9 cellular contexts compared by ENCODE assay signal in genomic region chr13:92074658-92075057, GRCh38.
DNase-seq lines count a peak whose midpoint lies in the region; ATAC-seq and TF ChIP-seq lines count a peak whose summit lies in the region.
"Had no signal": no experiment of that assay in that cellular context is flagged by ENCODE, and none has a peak within 500 bp of the region (broad histone marks: within the 10 kb centered on the region; RNA-seq: fewer than 3 reads in every experiment).

No MANE protein-coding gene starts in this region.

- H3K36me3 ChIP-seq in mucosa of descending colon (ENCODE audit: low read depth) (no peaks in the 10 kb centered on the region), vagina (no peaks in the 10 kb centered on the region)
- H3K36me3 ChIP-seq: tibial nerve had no signal

- H3K36me3 Mint-ChIP-seq in activated CD4-positive, alpha-beta T cell treated with anti-CD3 and anti-CD28 coated beads for 36 hours (ENCODE audit: low read depth) = no peaks in the 10 kb centered on the region

- TF ChIP-seq CTCF in GM13977 (IDR thresholded peaks at IDR 0.05; ENCODE audit: extremely low read depth, insufficient read depth, missing control alignments) = peak; percentile 52
- TF ChIP-seq CTCF in mucosa of descending colon (IDR thresholded peaks at IDR 0.05) = no peak
- TF ChIP-seq CTCF in vagina (IDR thresholded peaks at IDR 0.05) = no peak

- H3K27ac ChIP-seq in vagina = no peak overlapping the region
- H3K27ac ChIP-seq: tibial nerve had no signal

- H3K27me3 ChIP-seq in vagina = no peaks in the 10 kb centered on the region
- H3K27me3 ChIP-seq: tibial nerve had no signal

- peak; percentile 10 for DNase-seq in GM13977 (ENCODE audit: low spot score)
- DNase-seq in NCI-H1417 (lab: John Stamatoyannopoulos, UW) = peak in 2 of 3 experiments; percentile 48 to 69
- DNase-seq in astrocyte of the hippocampus (ENCODE audit: low read depth, low spot score) = peak; percentile 2
- peak in 1 of 3 donors; percentile 41 for DNase-seq in mucosa of descending colon
- no peak for DNase-seq in stimulated activated naive CD8-positive, alpha-beta T cell treated with anti-CD3 and anti-CD28 coated beads, Interleukin-15, Interleukin-2, amounts not matched to agents 100 U/mL and 50 U/mL, for 24 hours
- no peak for DNase-seq in vagina (ENCODE audit: extremely low spot score in 2 of 2)
- no peak for DNase-seq in activated CD4-positive, alpha-beta T cell treated with anti-CD3 and anti-CD28 coated beads for 36 hours

- H3K4me3 Mint-ChIP-seq in activated CD4-positive, alpha-beta T cell treated with anti-CD3 and anti-CD28 coated beads for 36 hours = no peak overlapping the region

- TF ChIP-seq POLR2A in vagina (IDR thresholded peaks at IDR 0.05) = no peak

- no peak overlapping the region for H3K27ac Mint-ChIP-seq in activated CD4-positive, alpha-beta T cell treated with anti-CD3 and anti-CD28 coated beads for 36 hours

- in situ Hi-C loops in GM13977 (cut with MboI; ENCODE audit: low pct_unique_long_range_greater_than_20kb, low sequenced_read_pairs, unreplicated experiment) = no loop called here

- H3K4me1 ChIP-seq in mucosa of descending colon (ENCODE audit: low read depth) (no peaks in the 10 kb centered on the region), vagina (no peaks in the 10 kb centered on the region)
- H3K4me1 ChIP-seq: tibial nerve had no signal

- POLR2A ChIA-PET in activated CD4-positive, alpha-beta T cell treated with anti-CD3 and anti-CD28 coated beads for 36 hours (lab: Charles Lee) = no interaction called here

- H3K4me3 ChIP-seq in mucosa of descending colon = no peak overlapping the region
- no peak overlapping the region for H3K4me3 ChIP-seq in vagina
- H3K4me3 ChIP-seq: tibial nerve had no signal

- H3K27me3 Mint-ChIP-seq in activated CD4-positive, alpha-beta T cell treated with anti-CD3 and anti-CD28 coated beads for 36 hours = no peaks in the 10 kb centered on the region

- H3K4me1 Mint-ChIP-seq in activated CD4-positive, alpha-beta T cell treated with anti-CD3 and anti-CD28 coated beads for 36 hours = no peaks in the 10 kb centered on the region

- no peaks in the 10 kb centered on the region for H3K9me3 Mint-ChIP-seq in activated CD4-positive, alpha-beta T cell treated with anti-CD3 and anti-CD28 coated beads for 36 hours (ENCODE audit: low read depth)

- ATAC-seq in mucosa of descending colon (peak; percentile 25), GM21723 (IDR thresholded peaks at IDR 0.05; ENCODE audit: unreplicated experiment) (no peak)
- no peak for ATAC-seq in stimulated activated naive CD8-positive, alpha-beta T cell treated with anti-CD3 and anti-CD28 coated beads, Interleukin-15, Interleukin-2, amounts not matched to agents 100 U/mL and 50 U/mL, for 24 hours
- ATAC-seq in activated CD4-positive, alpha-beta T cell treated with anti-CD3 and anti-CD28 coated beads for 36 hours = no peak

- H3K9me3 ChIP-seq in mucosa of descending colon (no peaks in the 10 kb centered on the region), vagina (no peaks in the 10 kb centered on the region)
- H3K9me3 ChIP-seq: tibial nerve had no signal

- intact Hi-C loops in mucosa of descending colon (cut with DNase I, micrococcal nuclease) = no loop called here
- intact Hi-C loops in vagina (cut with DNase I) = no loop called here
- intact Hi-C loops in activated CD4-positive, alpha-beta T cell treated with anti-CD3 and anti-CD28 coated beads for 36 hours (cut with DNase I, micrococcal nuclease) = no loop called here

- CTCF ChIA-PET in activated CD4-positive, alpha-beta T cell treated with anti-CD3 and anti-CD28 coated beads for 36 hours (lab: Charles Lee) = no interaction called here

Comparison
In these comparisons a context has a peak if more than half of its experiments do, and no peak if none do; other contexts are left out.
1. DNase-seq: peak in GM13977 (single experiment), NCI-H1417 (2 of 3) and astrocyte of the hippocampus (single experiment); none in stimulated activated naive CD8-positive, alpha-beta T cell treated with anti-CD3 and anti-CD28 coated beads, Interleukin-15, Interleukin-2, amounts not matched to agents 100 U/mL and 50 U/mL, for 24 hours (single experiment), vagina (0 of 2) and activated CD4-positive, alpha-beta T cell treated with anti-CD3 and anti-CD28 coated beads for 36 hours (single experiment).